ENCODE assay signal across 20 cellular contexts in the genomic region with DNA sequence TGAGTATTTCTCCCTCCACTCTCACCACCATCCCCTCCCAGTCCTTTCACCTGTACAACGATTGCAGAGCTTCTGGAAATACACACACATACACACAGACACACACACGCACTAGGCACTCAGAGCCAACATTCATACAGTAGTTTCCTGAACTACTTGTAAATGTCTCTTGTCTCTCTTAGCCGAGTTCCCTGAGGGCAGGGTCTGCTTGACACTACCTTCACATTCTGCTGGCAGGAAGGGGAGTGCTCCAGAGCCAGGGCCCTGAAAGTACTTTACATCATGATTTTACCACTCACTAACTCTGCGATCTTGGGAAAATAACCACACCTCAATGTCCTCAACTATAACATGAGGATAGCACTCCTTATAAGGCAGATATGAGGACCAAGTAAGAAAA.
"Had no signal": no experiment of that assay in that cellular context is flagged by ENCODE, and none has a peak within 500 bp of the region (broad histone marks: within the 10 kb centered on the region; RNA-seq: fewer than 3 reads in every experiment).

No MANE protein-coding gene starts in this region.

- H3K9me3 Mint-ChIP-seq: dendritic cell treated with granulocyte-macrophage colony-stimulating factor and Interleukin-4, amounts not matched to agents 40 ng/mL and 50 ng/mL, for 4 days had no signal

- H3K27ac Mint-ChIP-seq: dendritic cell treated with granulocyte-macrophage colony-stimulating factor and Interleukin-4, amounts not matched to agents 40 ng/mL and 50 ng/mL, for 4 days; effector memory CD8-positive, alpha-beta T cell; nephron; stimulated activated naive B cell treated with anti-CD40 and anti-IgM and Interleukin-4, amounts not matched to agents 10 μg/mL and 1 μg/mL and 100 μg/mL, for 72 hours; stimulated activated naive CD8-positive, alpha-beta T cell treated with anti-CD3 and anti-CD28 coated beads, Interleukin-15, amount 100 ng/mL, for 72 hours had no signal

- H3K4me1 Mint-ChIP-seq: naive B cell; nephron; stimulated activated naive B cell treated with anti-CD40 and anti-IgM and Interleukin-4, amounts not matched to agents 10 μg/mL and 1 μg/mL and 100 μg/mL, for 72 hours; stimulated activated naive CD8-positive, alpha-beta T cell treated with anti-CD3 and anti-CD28 coated beads, Interleukin-15, amount 100 ng/mL, for 72 hours had no signal

- H3K79me2 ChIP-seq: parathyroid adenoma had no signal

- H3K36me3 Mint-ChIP-seq: stimulated activated naive B cell treated with anti-CD40 and anti-IgM and Interleukin-4, amounts not matched to agents 10 μg/mL and 1 μg/mL and 100 μg/mL, for 72 hours had no signal

- H3K27ac ChIP-seq: epithelial cell of prostate, esophagus muscularis mucosa, gastrocnemius medialis, left ventricle myocardium inferior, parathyroid adenoma, prostate gland, right lobe of liver, testis, tibial nerve had no signal

- H3K4me3 ChIP-seq: esophagus muscularis mucosa, gastrocnemius medialis, left ventricle myocardium inferior, lung, prostate gland, right lobe of liver, testis, tibial nerve had no signal

- H3K4me1 ChIP-seq: esophagus muscularis mucosa, gastrocnemius medialis, left ventricle myocardium inferior, parathyroid adenoma, prostate gland, right lobe of liver, testis, tibial nerve had no signal

- H3K9ac ChIP-seq: parathyroid adenoma had no signal

- H3K27me3 ChIP-seq: esophagus muscularis mucosa, gastrocnemius medialis, right lobe of liver, testis, tibial nerve had no signal

- H3K36me3 ChIP-seq: esophagus muscularis mucosa, gastrocnemius medialis, left ventricle myocardium inferior, prostate gland, right lobe of liver, tibial nerve had no signal

- ATAC-seq: effector memory CD8-positive, alpha-beta T cell; gastrocnemius medialis; left cardiac atrium; right lobe of liver; stimulated activated naive B cell treated with anti-CD40 and anti-IgM and Interleukin-4, amounts not matched to agents 10 μg/mL and 1 μg/mL and 100 μg/mL, for 72 hours; stimulated activated naive CD8-positive, alpha-beta T cell treated with anti-CD3 and anti-CD28 coated beads, Interleukin-15, amount 100 ng/mL, for 72 hours had no signal

- H3K4me3 Mint-ChIP-seq: dendritic cell treated with granulocyte-macrophage colony-stimulating factor and Interleukin-4, amounts not matched to agents 40 ng/mL and 50 ng/mL, for 4 days; effector memory CD8-positive, alpha-beta T cell; naive B cell; nephron; stimulated activated naive B cell treated with anti-CD40 and anti-IgM and Interleukin-4, amounts not matched to agents 10 μg/mL and 1 μg/mL and 100 μg/mL, for 72 hours; stimulated activated naive CD8-positive, alpha-beta T cell treated with anti-CD3 and anti-CD28 coated beads, Interleukin-15, amount 100 ng/mL, for 72 hours had no signal

- DNase-seq: effector memory CD8-positive, alpha-beta T cell; gastrocnemius medialis; left cardiac atrium; left ventricle myocardium inferior; mesenchymal stem cell; naive B cell; right lobe of liver; stimulated activated CD4-positive, alpha-beta T cell treated with anti-CD3 and anti-CD28 coated beads, Interleukin-1b, Interleukin-23, amount 100 ng/mL, for 48 hours; stimulated activated CD4-positive, alpha-beta T cell treated with anti-CD3 and anti-CD28 coated beads, Interleukin-4, amount 100 ng/mL, for 4 hours; stimulated activated naive B cell treated with anti-CD40 and anti-IgM and Interleukin-4, amounts not matched to agents 10 μg/mL and 1 μg/mL and 100 μg/mL, for 72 hours; stimulated activated naive CD8-positive, alpha-beta T cell treated with anti-CD3 and anti-CD28 coated beads, Interleukin-15, amount 100 ng/mL, for 72 hours; testis had no signal
